30 cellular contexts compared by ENCODE assay signal in the genomic region with DNA sequence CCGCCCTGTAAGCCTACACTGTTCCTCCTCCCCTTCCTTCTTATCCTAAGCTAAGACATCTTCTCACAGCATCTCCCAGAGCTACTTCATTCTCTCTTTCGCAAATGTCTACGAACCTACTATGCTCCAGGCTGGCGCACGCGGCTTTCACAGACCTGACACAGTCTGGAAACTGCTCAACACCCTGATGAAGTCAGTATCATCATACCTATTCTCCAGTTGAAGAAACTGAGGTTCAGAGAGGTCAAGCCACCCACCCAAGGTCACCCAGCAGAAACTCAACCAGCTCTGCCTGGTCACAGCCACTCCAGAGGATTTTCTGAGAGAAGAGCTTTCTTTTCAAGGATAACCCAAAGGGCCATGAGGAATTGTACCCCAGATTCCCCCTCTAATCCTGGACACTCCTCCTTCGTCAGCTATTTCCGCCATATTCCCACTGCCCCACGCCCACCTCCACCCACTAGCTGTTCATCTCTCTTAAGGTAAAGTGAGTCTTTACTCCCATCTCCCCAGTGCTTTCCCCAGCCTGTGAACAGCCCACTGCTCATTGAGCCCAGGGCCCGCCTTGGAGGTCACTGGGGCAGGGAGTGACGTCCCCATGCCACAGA. TPM values are rescaled to one million over a fixed set of nuclear protein-coding genes. Genes with fewer than 3 reads are reported as not detected.
DNase-seq lines count a peak whose midpoint lies in the region; ATAC-seq, FAIRE-seq and TF ChIP-seq lines count a peak whose summit lies in the region.
"Had no signal": no experiment of that assay in that cellular context is flagged by ENCODE, and none has a peak within 500 bp of the region (broad histone marks: within the 10 kb centered on the region; RNA-seq: fewer than 3 reads in every experiment).

No MANE protein-coding gene starts in this region.

- H3K27ac ChIP-seq in left ventricle myocardium inferior (replicated peaks) (peak overlapping the region; percentile 94), angular gyrus (ENCODE audit: low read depth, low read length) (peak overlapping the region; percentile 77), RWPE1 (no peak overlapping the region), psoas muscle (no peak overlapping the region)
- no peak overlapping the region for H3K27ac ChIP-seq in naive thymus-derived CD4-positive, alpha-beta T cell (ENCODE audit: low read depth, low read length)
- H3K27ac ChIP-seq: esophagus squamous epithelium, Peyer's patch, SJCRH30, upper lobe of right lung, VCaP had no signal

- TF ChIP-seq CTCF in left ventricle myocardium inferior (IDR thresholded peaks at IDR 0.05; ENCODE audit: borderline replicate concordance) (no peak), RWPE1 (conservative IDR thresholded peaks at IDR 0.05; ENCODE audit: low read depth) (no peak), psoas muscle (IDR thresholded peaks at IDR 0.05) (no peak)

- H3K4me1 Mint-ChIP-seq in naive thymus-derived CD4-positive, alpha-beta T cell: peaks cover 5 to 15% (median 14%) of the 10 kb centered on the region in 7 donors

- H3K9me3 ChIP-seq in left ventricle myocardium inferior (replicated peaks) (no peaks in the 10 kb centered on the region), psoas muscle (no peaks in the 10 kb centered on the region)
- H3K9me3 ChIP-seq in naive thymus-derived CD4-positive, alpha-beta T cell (ENCODE audit: control insufficient read depth in 2 of 3, low read length in 3 of 3): no peaks in the 10 kb centered on the region
- H3K9me3 ChIP-seq: esophagus squamous epithelium, Peyer's patch, SJCRH30, upper lobe of right lung had no signal

- POLR2A ChIA-PET in naive thymus-derived CD4-positive, alpha-beta T cell (lab: Charles Lee): no interaction called here
- POLR2A ChIA-PET in RWPE1 (lab: Yijun Ruan, JAX; ENCODE audit: low non-redundant PET): no interaction called here

- peaks cover 0 to 3% (median 0%) of the 10 kb centered on the region in 11 donors for H3K9me3 Mint-ChIP-seq in naive thymus-derived CD4-positive, alpha-beta T cell
- H3K9me3 Mint-ChIP-seq: activated naive CD8-positive, alpha-beta T cell treated with anti-CD3 and anti-CD28 coated beads, Interleukin-2, amount 10 ng/mL, durations not matched to agents 7 days and 5 days; CD4-positive, alpha-beta memory T cell; dendritic cell treated with granulocyte-macrophage colony-stimulating factor and Interleukin-4, amounts not matched to agents 40 ng/mL and 50 ng/mL, for 4 days; stimulated activated memory B cell treated with anti-CD40 and anti-IgM and Interleukin-4, amounts not matched to agents 10 μg/mL and 1 μg/mL and 100 μg/mL, for 72 hours had no signal

- H3K4me1 ChIP-seq in left ventricle myocardium inferior (peaks cover 86% of the 10 kb centered on the region), psoas muscle (no peaks in the 10 kb centered on the region)
- peaks cover 0 to 5% of the 10 kb centered on the region in 2 donors for H3K4me1 ChIP-seq in naive thymus-derived CD4-positive, alpha-beta T cell (ENCODE audit: control insufficient read depth in 2 of 2, insufficient read depth in 2 of 2, low read length in 2 of 2)
- H3K4me1 ChIP-seq: SJCRH30, upper lobe of right lung had no signal

- CTCF ChIA-PET in naive thymus-derived CD4-positive, alpha-beta T cell (lab: Charles Lee): interaction anchor here (0.6 kb wide), 1 partner anchor 101 kb away, joined by 5 read pairs; no protein-coding TSS in a partner anchor
- CTCF ChIA-PET in RWPE1 (lab: Yijun Ruan, JAX): no interaction called here

- H3K27me3 Mint-ChIP-seq in naive thymus-derived CD4-positive, alpha-beta T cell: peaks cover 45 to 71% (median 60%) of the 10 kb centered on the region in 5 donors

- H3K27me3 ChIP-seq in left ventricle myocardium inferior (ENCODE audit: low read depth) (peaks cover 93% of the 10 kb centered on the region), psoas muscle (ENCODE audit: insufficient read depth in 3 of 3, low read length in 2 of 3) (peaks cover 0 to 89% (median 22%) of the 10 kb centered on the region in 3 donors)
- H3K27me3 ChIP-seq in naive thymus-derived CD4-positive, alpha-beta T cell (ENCODE audit: control insufficient read depth in 2 of 2, insufficient read depth in 2 of 2, low read length in 2 of 2): peaks cover 0 to 14% of the 10 kb centered on the region in 2 donors

- ATAC-seq in Right ventricle myocardium superior (ENCODE audit: poor library complexity): no peak
- no peak for ATAC-seq in naive thymus-derived CD4-positive, alpha-beta T cell
- ATAC-seq in psoas muscle: no peak
- ATAC-seq: stimulated activated memory B cell treated with anti-CD40 and anti-IgM and Interleukin-4, amounts not matched to agents 10 μg/mL and 1 μg/mL and 100 μg/mL, for 72 hours had no signal

- DNase-seq in left ventricle myocardium inferior (no peak), Right ventricle myocardium superior (no peak), urothelium cell line (ENCODE audit: low spot score) (no peak), RWPE1 (ENCODE audit: low spot score) (no peak), psoas muscle (no peak), NCI-H1694 treated with DMSO at 0.1 percent for 48 hours (lab: John Stamatoyannopoulos, UW) (no peak)
- DNase-seq in naive thymus-derived CD4-positive, alpha-beta T cell: no peak
- DNase-seq: activated CD4-positive, alpha-beta T cell treated with anti-CD3 and anti-CD28 coated beads for 48 hours; activated CD8-positive, alpha-beta memory T cell treated with anti-CD3 and anti-CD28 coated beads for 24 hours; activated naive CD8-positive, alpha-beta T cell treated with anti-CD3 and anti-CD28 coated beads, Interleukin-2, amount 10 ng/mL, durations not matched to agents 7 days and 5 days; AML-193; CD4-positive, alpha-beta memory T cell; central memory CD4-positive, alpha-beta T cell; esophagus squamous epithelium; foreskin melanocyte; GOT3; left colon; NCI-H774; Peyer's patch; SJCRH30; T1000; upper lobe of right lung had no signal

- peak; percentile 74 for FAIRE-seq in urothelium cell line (lab: Jason Lieb, UNC)
- FAIRE-seq: astrocyte, endometrium had no signal

- H3K4me3 ChIP-seq in left ventricle myocardium inferior (peak overlapping the region; percentile 70), psoas muscle (no peak overlapping the region)
- H3K4me3 ChIP-seq in naive thymus-derived CD4-positive, alpha-beta T cell (ENCODE audit: low read length): no peak overlapping the region
- H3K4me3 ChIP-seq: esophagus squamous epithelium, Peyer's patch, SJCRH30, upper lobe of right lung had no signal

- H3K4me3 Mint-ChIP-seq in naive thymus-derived CD4-positive, alpha-beta T cell: peak overlapping the region in 6 of 10 donors; percentile 37 to 86 (median 48)
- H3K4me3 Mint-ChIP-seq: activated naive CD8-positive, alpha-beta T cell treated with anti-CD3 and anti-CD28 coated beads, Interleukin-2, amount 10 ng/mL, durations not matched to agents 7 days and 5 days; dendritic cell treated with granulocyte-macrophage colony-stimulating factor and Interleukin-4, amounts not matched to agents 40 ng/mL and 50 ng/mL, for 4 days had no signal

- peaks cover 0 to 3% (median 0%) of the 10 kb centered on the region in 5 donors for H3K36me3 Mint-ChIP-seq in naive thymus-derived CD4-positive, alpha-beta T cell
- H3K36me3 Mint-ChIP-seq: CD4-positive, alpha-beta memory T cell; stimulated activated memory B cell treated with anti-CD40 and anti-IgM and Interleukin-4, amounts not matched to agents 10 μg/mL and 1 μg/mL and 100 μg/mL, for 72 hours had no signal

- H3K27ac Mint-ChIP-seq in naive thymus-derived CD4-positive, alpha-beta T cell: peak overlapping the region in 1 of 9 donors; percentile 84
- H3K27ac Mint-ChIP-seq: activated naive CD8-positive, alpha-beta T cell treated with anti-CD3 and anti-CD28 coated beads, Interleukin-2, amount 10 ng/mL, durations not matched to agents 7 days and 5 days; CD4-positive, alpha-beta memory T cell; dendritic cell treated with granulocyte-macrophage colony-stimulating factor and Interleukin-4, amounts not matched to agents 40 ng/mL and 50 ng/mL, for 4 days; stimulated activated memory B cell treated with anti-CD40 and anti-IgM and Interleukin-4, amounts not matched to agents 10 μg/mL and 1 μg/mL and 100 μg/mL, for 72 hours had no signal

- H3K36me3 ChIP-seq in left ventricle myocardium inferior: no peaks in the 10 kb centered on the region
- no peaks in the 10 kb centered on the region for H3K36me3 ChIP-seq in naive thymus-derived CD4-positive, alpha-beta T cell (ENCODE audit: control insufficient read depth in 2 of 3, insufficient read depth in 3 of 3, low read length in 3 of 3)
- no peaks in the 10 kb centered on the region for H3K36me3 ChIP-seq in psoas muscle (ENCODE audit: insufficient read depth in 1 of 2, low read depth in 1 of 2)
- H3K36me3 ChIP-seq: esophagus squamous epithelium, Peyer's patch, SJCRH30, upper lobe of right lung had no signal

- 79 to 85% (median 82%) methylated on average over 11 of the region's 11 CpGs for WGBS in psoas muscle, 3 donors

- intact Hi-C loops in left ventricle myocardium inferior (cut with micrococcal nuclease): no loop called here
- intact Hi-C loops in Right ventricle myocardium superior (cut with DNase I): no loop called here
- intact Hi-C loops in naive thymus-derived CD4-positive, alpha-beta T cell (cut with micrococcal nuclease): no loop called here
- intact Hi-C loops in psoas muscle (cut with DNase I): no loop called here

RNA-seq across cellular contexts. Expression of a gene that starts 1.8 kb away (rescaled TPM):
- total RNA-seq in left ventricle myocardium inferior: 45.7 TPM
- 16.6 TPM for total RNA-seq in Right ventricle myocardium superior
- total RNA-seq in naive thymus-derived CD4-positive, alpha-beta T cell: not detected
- not detected for polyA plus RNA-seq in naive thymus-derived CD4-positive, alpha-beta T cell
- not detected for total RNA-seq in psoas muscle
- polyA plus RNA-seq in psoas muscle: under 1 TPM in 1 of 3 donors, not detected in 2; 0.01 TPM
- total RNA-seq: activated naive CD8-positive, alpha-beta T cell treated with anti-CD3 and anti-CD28 coated beads, Interleukin-2, amount 10 ng/mL, durations not matched to agents 7 days and 5 days; CD4-positive, alpha-beta memory T cell; esophagus squamous epithelium; HT-29; left colon; Peyer's patch; skeletal muscle tissue; upper lobe of right lung had no signal
- polyA plus RNA-seq: CD4-positive, alpha-beta memory T cell had no signal

RNA-seq across cellular contexts. Expression of a gene that starts 14.7 kb away (rescaled TPM):
- total RNA-seq in left ventricle myocardium inferior (6.0 TPM), Right ventricle myocardium superior (3.1 TPM), psoas muscle (1 to 10 TPM in 2 of 4 donors, under 1 TPM in 2; 0.80 to 1.9 (median 1.2) TPM)
- under 1 TPM in 1 of 5 experiments, not detected in 4; 0.80 TPM for total RNA-seq in naive thymus-derived CD4-positive, alpha-beta T cell
- polyA plus RNA-seq in naive thymus-derived CD4-positive, alpha-beta T cell: not detected
- 1 to 10 TPM in 1 of 3 donors, under 1 TPM in 2; 0.53 to 1.1 (median 0.75) TPM for polyA plus RNA-seq in psoas muscle
- total RNA-seq: CD4-positive, alpha-beta memory T cell had no signal

RNA-seq across cellular contexts. Expression of a gene that starts 52.9 kb away (rescaled TPM):
- total RNA-seq in left ventricle myocardium inferior (228 TPM), Right ventricle myocardium superior (193 TPM), psoas muscle (100 to 1,000 TPM; 127 to 173 (median 150) TPM)
- 1,000 to 10,000 TPM in 2 of 5 experiments, 100 to 1,000 TPM in 3; 478 to 1,097 (median 684) TPM for total RNA-seq in naive thymus-derived CD4-positive, alpha-beta T cell
- polyA plus RNA-seq in naive thymus-derived CD4-positive, alpha-beta T cell: 10 to 100 TPM; 37.7 to 43.4 TPM
- polyA plus RNA-seq in psoas muscle: 10 to 100 TPM; 41.4 to 87.7 (median 49.5) TPM

Comparison
In these comparisons a context has a peak if more than half of its experiments do, and no peak if none do; other contexts are left out.
1. H3K27ac ChIP-seq: peak in left ventricle myocardium inferior (single experiment) and angular gyrus (single experiment); none in naive thymus-derived CD4-positive, alpha-beta T cell (single experiment), RWPE1 (single experiment) and psoas muscle (single experiment).
2. RNA of a gene that starts 1.8 kb away (total RNA-seq): 45.7 TPM in left ventricle myocardium inferior (single experiment) and 16.6 TPM in Right ventricle myocardium superior (single experiment); not detected in naive thymus-derived CD4-positive, alpha-beta T cell and not detected in psoas muscle; every median in the first group is over 10 times any median in the second.